27 cellular contexts compared by ENCODE assay signal in the genomic region with DNA sequence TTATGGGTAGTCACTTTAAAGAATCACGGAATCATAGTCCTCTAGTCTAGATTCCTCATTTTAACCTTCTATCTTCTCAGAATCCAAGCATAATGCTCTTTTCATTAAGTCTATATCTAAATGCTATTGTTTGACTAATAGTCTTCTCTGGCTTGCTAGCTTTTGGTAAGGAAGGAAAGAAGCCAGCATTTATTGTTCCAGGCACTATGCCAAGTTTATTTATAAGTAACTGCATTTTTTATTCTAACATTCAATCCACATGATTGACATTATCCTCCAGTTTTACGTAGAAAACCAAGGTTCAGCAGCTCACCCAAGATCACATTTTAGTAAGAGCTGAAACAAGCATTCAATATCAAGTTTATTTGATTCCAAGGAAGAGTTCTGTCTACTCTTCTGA.
"Had no signal": no experiment of that assay in that cellular context is flagged by ENCODE, and none has a peak within 500 bp of the region (broad histone marks: within the 10 kb centered on the region; RNA-seq: fewer than 3 reads in every experiment).

No MANE protein-coding gene starts in this region.

- H3K9me3 Mint-ChIP-seq: activated naive CD4-positive, alpha-beta T cell treated with anti-CD3 and anti-CD28 coated beads, Interleukin-2, amount 10 ng/mL, durations not matched to agents 7 days and 5 days; activated naive CD8-positive, alpha-beta T cell treated with anti-CD3 and anti-CD28 coated beads, Interleukin-2, amount 10 ng/mL, durations not matched to agents 7 days and 5 days; effector memory CD8-positive, alpha-beta T cell; memory B cell; naive thymus-derived CD4-positive, alpha-beta T cell; T-helper 1 cell treated with Interleukin-12 subunit alpha and Interleukin-12 subunit beta and Interleukin-4 antibody, amounts not matched to agents 30 μg/mL and 1 μg/mL, for 36 hours had no signal

- H3K27me3 Mint-ChIP-seq: activated naive CD4-positive, alpha-beta T cell treated with anti-CD3 and anti-CD28 coated beads, Interleukin-2, amount 10 ng/mL, durations not matched to agents 7 days and 5 days; brain had no signal

- DNase-seq: activated CD4-positive, alpha-beta T cell treated with anti-CD3 and anti-CD28 coated beads for 48 hours; activated CD4-positive, alpha-beta T cell treated with anti-CD3 and anti-CD28 coated beads, Interleukin-2, amount 50 U/mL, for 48 hours; activated CD8-positive, alpha-beta memory T cell treated with anti-CD3 and anti-CD28 coated beads for 24 hours; activated gamma-delta T cell; activated naive CD4-positive, alpha-beta T cell treated with anti-CD3 and anti-CD28 coated beads, Interleukin-2, amount 10 ng/mL, durations not matched to agents 7 days and 5 days; activated naive CD8-positive, alpha-beta T cell treated with anti-CD3 and anti-CD28 coated beads, Interleukin-2, amount 10 ng/mL, durations not matched to agents 7 days and 5 days; activated T-cell treated with anti-CD3 and anti-CD28 coated beads, Interleukin-2, amount 50 U/mL, for 1 hour; effector memory CD8-positive, alpha-beta T cell; midbrain; naive thymus-derived CD4-positive, alpha-beta T cell; nucleus accumbens; psoas muscle; spleen; stimulated activated naive CD4-positive, alpha-beta T cell; SW 1271; T-helper 9 cell had no signal

- H3K4me3 ChIP-seq: ascending aorta, coronary artery, hepatocyte, psoas muscle, right atrium auricular region, spleen, tibial nerve had no signal

- ATAC-seq: activated CD4-positive, CD25-positive, alpha-beta regulatory T cell treated with anti-CD3 and anti-CD28 coated beads, Interleukin-2, amount 50 U/mL, for 24 hours; effector memory CD8-positive, alpha-beta T cell; esophagus mucosa; naive thymus-derived CD4-positive, alpha-beta T cell; psoas muscle had no signal

- H3K4me3 Mint-ChIP-seq: activated naive CD4-positive, alpha-beta T cell treated with anti-CD3 and anti-CD28 coated beads, Interleukin-2, amount 10 ng/mL, durations not matched to agents 7 days and 5 days; activated naive CD8-positive, alpha-beta T cell treated with anti-CD3 and anti-CD28 coated beads, Interleukin-2, amount 10 ng/mL, durations not matched to agents 7 days and 5 days; brain; effector memory CD8-positive, alpha-beta T cell; memory B cell; naive thymus-derived CD4-positive, alpha-beta T cell; neural crest cell; T-helper 1 cell treated with Interleukin-12 subunit alpha and Interleukin-12 subunit beta and Interleukin-4 antibody, amounts not matched to agents 30 μg/mL and 1 μg/mL, for 36 hours had no signal

- H3K36me3 Mint-ChIP-seq: activated naive CD4-positive, alpha-beta T cell treated with anti-CD3 and anti-CD28 coated beads, Interleukin-2, amount 10 ng/mL, durations not matched to agents 7 days and 5 days; activated naive CD8-positive, alpha-beta T cell treated with anti-CD3 and anti-CD28 coated beads, Interleukin-2, amount 10 ng/mL, durations not matched to agents 7 days and 5 days; memory B cell; naive thymus-derived CD4-positive, alpha-beta T cell had no signal

- H3K4me1 Mint-ChIP-seq: activated naive CD4-positive, alpha-beta T cell treated with anti-CD3 and anti-CD28 coated beads, Interleukin-2, amount 10 ng/mL, durations not matched to agents 7 days and 5 days; activated naive CD8-positive, alpha-beta T cell treated with anti-CD3 and anti-CD28 coated beads, Interleukin-2, amount 10 ng/mL, durations not matched to agents 7 days and 5 days; memory B cell; naive thymus-derived CD4-positive, alpha-beta T cell; neural crest cell had no signal

- H3K27ac Mint-ChIP-seq: activated naive CD4-positive, alpha-beta T cell treated with anti-CD3 and anti-CD28 coated beads, Interleukin-2, amount 10 ng/mL, durations not matched to agents 7 days and 5 days; activated naive CD8-positive, alpha-beta T cell treated with anti-CD3 and anti-CD28 coated beads, Interleukin-2, amount 10 ng/mL, durations not matched to agents 7 days and 5 days; effector memory CD8-positive, alpha-beta T cell; memory B cell; naive thymus-derived CD4-positive, alpha-beta T cell; T-helper 1 cell treated with Interleukin-12 subunit alpha and Interleukin-12 subunit beta and Interleukin-4 antibody, amounts not matched to agents 30 μg/mL and 1 μg/mL, for 36 hours had no signal
